8 cellular contexts compared by ENCODE assay signal in genomic region chr18:49460958-49461601, GRCh38. TPM values are rescaled to one million over a fixed set of nuclear protein-coding genes. Genes with fewer than 3 reads are reported as not detected.
DNase-seq lines count a peak whose midpoint lies in the region; ATAC-seq and TF ChIP-seq lines count a peak whose summit lies in the region.

No MANE protein-coding gene starts in this region.

- H3K27me3 ChIP-seq in ectodermal cell (ENCODE audit: control insufficient read depth, insufficient read depth, low read length, poor library complexity, severe bottlenecking) = peaks cover 8% of the 10 kb centered on the region
- H3K27me3 ChIP-seq in neutrophil = no peaks in the 10 kb centered on the region

- CTCF ChIA-PET in HEK293T (lab: Yijun Ruan, JAX) = no interaction called here

- DNase-seq in DMS53 treated with DMSO at 0.1 percent for 48 hours (lab: John Stamatoyannopoulos, UW; ENCODE audit: unreplicated experiment) (peak; percentile 66), NCI-H146 (lab: John Stamatoyannopoulos, UW) (peak; percentile 78), HEK293T (ENCODE audit: extremely low spot score) (no peak), NCI-H2029 (lab: John Stamatoyannopoulos, UW) (no peak)

- H3K4me3 ChIP-seq in ectodermal cell (ENCODE audit: insufficient read depth, low read depth, low read length) (peak overlapping the region; percentile 92), neutrophil (ENCODE audit: low read depth in 1 of 2, low read length in 1 of 2) (peak overlapping the region; percentile 88 to 99)

- no peak for TF ChIP-seq CTCF in neutrophil (IDR thresholded peaks at IDR 0.05)

- 81 to 82% methylated on average over 19 of the region's 19 CpGs for WGBS in ectodermal cell, 2 experiments

- peaks cover 4% of the 10 kb centered on the region for H3K4me1 ChIP-seq in ectodermal cell (ENCODE audit: control insufficient read depth, insufficient read depth, low read length)
- H3K4me1 ChIP-seq in neutrophil (ENCODE audit: control insufficient read depth in 1 of 2, insufficient read depth in 1 of 2, low read depth in 1 of 2, low read length in 1 of 2) = peaks cover 20 to 24% of the 10 kb centered on the region in 2 experiments

- H3K27ac ChIP-seq in ectodermal cell (ENCODE audit: insufficient read depth, low read depth, low read length, poor library complexity, severe bottlenecking) (no peak overlapping the region), neutrophil (peak overlapping the region; percentile 84)

- H3K9me3 ChIP-seq in ectodermal cell (ENCODE audit: control insufficient read depth, low read length) = no peaks in the 10 kb centered on the region
- H3K9me3 ChIP-seq in neutrophil = no peaks in the 10 kb centered on the region

- H3K36me3 ChIP-seq in ectodermal cell (ENCODE audit: control insufficient read depth, insufficient read depth, low read length) (no peaks in the 10 kb centered on the region), neutrophil (no peaks in the 10 kb centered on the region)

- POLR2A ChIA-PET in HEK293T (lab: Yijun Ruan, JAX) = interaction anchor here (1.6 kb wide), 2 partner anchors 10 to 26 kb away, joined by 5 read pairs; partner anchors contain the start of gene C18orf32

- ATAC-seq in HG03354 (IDR thresholded peaks at IDR 0.05; ENCODE audit: poor library complexity, severe bottlenecking, unreplicated experiment) (no peak), GM19467 (IDR thresholded peaks at IDR 0.05; ENCODE audit: unreplicated experiment) (no peak)

TF ChIP-seq in HEK293T, 16 proteins besides CTCF, POLR2A, EP300 and RAD21:
- TF ChIP-seq SP1 (IDR thresholded peaks at IDR 0.05) (no peak), SUZ12 (IDR thresholded peaks at IDR 0.05) (no peak), CTBP1 (IDR thresholded peaks at IDR 0.05; ENCODE audit: borderline replicate concordance) (no peak), L3MBTL2 (conservative IDR thresholded peaks at IDR 0.05) (no peak), FOXK2 (IDR thresholded peaks at IDR 0.05) (no peak)
- TF ChIP-seq, protein P1, sequence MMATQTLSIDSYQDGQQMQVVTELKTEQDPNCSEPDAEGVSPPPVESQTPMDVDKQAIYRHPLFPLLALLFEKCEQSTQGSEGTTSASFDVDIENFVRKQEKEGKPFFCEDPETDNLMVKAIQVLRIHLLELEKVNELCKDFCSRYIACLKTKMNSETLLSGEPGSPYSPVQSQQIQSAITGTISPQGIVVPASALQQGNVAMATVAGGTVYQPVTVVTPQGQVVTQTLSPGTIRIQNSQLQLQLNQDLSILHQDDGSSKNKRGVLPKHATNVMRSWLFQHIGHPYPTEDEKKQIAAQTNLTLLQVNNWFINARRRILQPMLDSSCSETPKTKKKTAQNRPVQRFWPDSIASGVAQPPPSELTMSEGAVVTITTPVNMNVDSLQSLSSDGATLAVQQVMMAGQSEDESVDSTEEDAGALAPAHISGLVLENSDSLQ (IDR thresholded peaks at IDR 0.05) = no peak

RNA-seq across cellular contexts. Expression of gene DYM, which starts 0.6 kb away (rescaled TPM):
- polyA plus RNA-seq in ectodermal cell (2013, experiment 1 of 4) = 49.9 TPM
- polyA plus RNA-seq in ectodermal cell (2013, experiment 2 of 4) = 59.5 TPM
- polyA plus RNA-seq in ectodermal cell (2013, experiment 3 of 4) = 45.3 TPM
- polyA plus RNA-seq in ectodermal cell (2013, experiment 4 of 4) = 44.7 TPM

RNA-seq across cellular contexts. Expression of gene C18orf32, which starts 26.0 kb away (rescaled TPM):
- 27.1 TPM for polyA plus RNA-seq in ectodermal cell (2013, experiment 1 of 4)
- polyA plus RNA-seq in ectodermal cell (2013, experiment 2 of 4) = 24.8 TPM
- 30.1 TPM for polyA plus RNA-seq in ectodermal cell (2013, experiment 3 of 4)
- polyA plus RNA-seq in ectodermal cell (2013, experiment 4 of 4) = 38.0 TPM

RNA-seq across cellular contexts. Expression of gene RPL17, which starts 31.2 kb away (rescaled TPM):
- polyA plus RNA-seq in ectodermal cell (2013, experiment 1 of 4) = 3,047 TPM
- polyA plus RNA-seq in ectodermal cell (2013, experiment 2 of 4) = 2,696 TPM
- polyA plus RNA-seq in ectodermal cell (2013, experiment 3 of 4) = 3,280 TPM
- 3,607 TPM for polyA plus RNA-seq in ectodermal cell (2013, experiment 4 of 4)

Comparison
In these comparisons a context has a peak if more than half of its experiments do, and no peak if none do; other contexts are left out.
1. DNase-seq: peak in DMS53 treated with DMSO at 0.1 percent for 48 hours (single experiment) and NCI-H146 (single experiment); none in HEK293T (single experiment) and NCI-H2029 (single experiment).